In the genomic region with DNA sequence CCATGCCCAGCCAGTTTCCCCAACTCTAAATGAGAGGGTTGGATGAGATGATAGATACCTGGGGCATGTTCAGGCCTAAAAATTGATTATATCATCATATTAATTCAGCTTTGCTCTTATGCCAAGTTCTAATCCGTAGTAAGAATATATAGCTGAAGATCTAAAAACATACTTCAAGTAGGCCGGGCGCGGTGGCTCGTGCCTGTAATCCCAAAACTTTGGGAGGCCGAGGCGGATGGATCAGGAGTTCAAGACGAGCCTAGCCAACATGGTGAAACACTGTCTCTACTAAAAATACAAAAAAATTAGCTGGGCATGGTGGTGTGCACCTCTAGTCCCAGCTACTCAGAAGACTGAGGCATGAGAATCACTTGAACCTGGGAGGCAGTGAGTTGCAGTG, we compare ENCODE assay signal across 6 cellular contexts. TPM values are rescaled to one million over a fixed set of nuclear protein-coding genes. Genes with fewer than 3 reads are reported as not detected.
"Had no signal": no experiment of that assay in that cellular context is flagged by ENCODE, and none has a peak within 500 bp of the region (broad histone marks: within the 10 kb centered on the region; RNA-seq: fewer than 3 reads in every experiment).

No MANE protein-coding gene starts in this region.

- H3K4me3 ChIP-seq: K562 had no signal

- H3K27ac ChIP-seq: HL-60 had no signal

- H3K9me3 Mint-ChIP-seq: IgD-negative memory B cell had no signal

- H3K27ac Mint-ChIP-seq: IgD-negative memory B cell had no signal

- DNase-seq: IMR-90 had no signal

- H3K27me3 Mint-ChIP-seq: IgD-negative memory B cell had no signal

- ATAC-seq: HepG2, K562 had no signal

- H3K4me3 Mint-ChIP-seq: IgD-negative memory B cell had no signal

RNA-seq across cellular contexts. Expression of gene PLA2G10, which starts 12.0 kb away (rescaled TPM):
- total RNA-seq: HepG2, HT1080, IMR-90, K562 had no signal

RNA-seq across cellular contexts. Expression of gene NPIPA3, which starts 21.1 kb away (rescaled TPM):
- total RNA-seq: IMR-90 had no signal
